17 cellular contexts compared by ENCODE assay signal in genomic region chr2:227097495-227098161, GRCh38.
"Had no signal": no experiment of that assay in that cellular context is flagged by ENCODE, and none has a peak within 500 bp of the region (broad histone marks: within the 10 kb centered on the region; RNA-seq: fewer than 3 reads in every experiment).

No MANE protein-coding gene starts in this region.

- H3K36me3 Mint-ChIP-seq: mesothelial cell of epicardium, naive B cell, natural killer cell, type B pancreatic cell had no signal

- ATAC-seq: natural killer cell; right lobe of liver; stimulated activated memory B cell treated with anti-CD40 and anti-IgM and Interleukin-4, amounts not matched to agents 10 μg/mL and 1 μg/mL and 100 μg/mL, for 72 hours; stimulated activated naive CD8-positive, alpha-beta T cell treated with anti-CD3 and anti-CD28 coated beads, Interleukin-15, amount 100 ng/mL, for 72 hours had no signal

- H3K4me1 Mint-ChIP-seq: mesothelial cell of epicardium; naive B cell; natural killer cell; stimulated activated memory B cell treated with anti-CD40 and anti-IgM and Interleukin-4, amounts not matched to agents 10 μg/mL and 1 μg/mL and 100 μg/mL, for 72 hours; stimulated activated naive CD8-positive, alpha-beta T cell treated with anti-CD3 and anti-CD28 coated beads, Interleukin-15, amount 100 ng/mL, for 72 hours had no signal

- DNase-seq: islet precursor cell; left ventricle myocardium inferior; mesendoderm; naive B cell; natural killer cell; right lobe of liver; stimulated activated CD4-positive, alpha-beta T cell treated with anti-CD3 and anti-CD28 coated beads, Interleukin-1b, Interleukin-23, amount 100 ng/mL, for 48 hours; stimulated activated CD4-positive, alpha-beta T cell treated with anti-CD3 and anti-CD28 coated beads, Interleukin-2, amount 100 ng/mL, for 48 hours; stimulated activated CD4-positive, alpha-beta T cell treated with anti-CD3 and anti-CD28 coated beads, Interleukin-4, amount 100 ng/mL, for 4 hours; stimulated activated CD8-positive, alpha-beta memory T cell treated with anti-CD3 and anti-CD28 coated beads, Interleukin-4, amount 100 ng/mL, for 48 hours; stimulated activated naive CD4-positive, alpha-beta T cell treated with Interleukin-2 at 50 U/mL for 16 hours; stimulated activated naive CD8-positive, alpha-beta T cell treated with anti-CD3 and anti-CD28 coated beads, Interleukin-15, amount 100 ng/mL, for 72 hours; substantia nigra; uterus had no signal

- H3K9me3 Mint-ChIP-seq: natural killer cell; stimulated activated memory B cell treated with anti-CD40 and anti-IgM and Interleukin-4, amounts not matched to agents 10 μg/mL and 1 μg/mL and 100 μg/mL, for 72 hours; stimulated activated naive CD8-positive, alpha-beta T cell treated with anti-CD3 and anti-CD28 coated beads, Interleukin-15, amount 100 ng/mL, for 72 hours; type B pancreatic cell had no signal

- H3K27me3 Mint-ChIP-seq: stimulated activated memory B cell treated with anti-CD40 and anti-IgM and Interleukin-4, amounts not matched to agents 10 μg/mL and 1 μg/mL and 100 μg/mL, for 72 hours; stimulated activated naive CD8-positive, alpha-beta T cell treated with anti-CD3 and anti-CD28 coated beads, Interleukin-15, amount 100 ng/mL, for 72 hours; type B pancreatic cell had no signal

- H3K4me3 Mint-ChIP-seq: mesothelial cell of epicardium; naive B cell; natural killer cell; stimulated activated memory B cell treated with anti-CD40 and anti-IgM and Interleukin-4, amounts not matched to agents 10 μg/mL and 1 μg/mL and 100 μg/mL, for 72 hours; stimulated activated naive CD8-positive, alpha-beta T cell treated with anti-CD3 and anti-CD28 coated beads, Interleukin-15, amount 100 ng/mL, for 72 hours; type B pancreatic cell had no signal

- H3K27ac Mint-ChIP-seq: mesothelial cell of epicardium; naive B cell; natural killer cell; stimulated activated memory B cell treated with anti-CD40 and anti-IgM and Interleukin-4, amounts not matched to agents 10 μg/mL and 1 μg/mL and 100 μg/mL, for 72 hours; stimulated activated naive CD8-positive, alpha-beta T cell treated with anti-CD3 and anti-CD28 coated beads, Interleukin-15, amount 100 ng/mL, for 72 hours; type B pancreatic cell had no signal
